ENCODE assay signal across 15 cellular contexts in genomic region chr11:55457641-55458040, GRCh38.
DNase-seq lines count a peak whose midpoint lies in the region; TF ChIP-seq lines count a peak whose summit lies in the region.
"Had no signal": no experiment of that assay in that cellular context is flagged by ENCODE, and none has a peak within 500 bp of the region (broad histone marks: within the 10 kb centered on the region; RNA-seq: fewer than 3 reads in every experiment).

No MANE protein-coding gene starts in this region.

- no peak overlapping the region for H3K9ac ChIP-seq in MM.1S (ENCODE audit: low read length)

- H3K4me1 ChIP-seq in MM.1S (ENCODE audit: low read length): peaks cover 21% of the 10 kb centered on the region
- H3K4me1 ChIP-seq: A549, BE2C, HAP-1 had no signal

- no peaks in the 10 kb centered on the region for H3K79me2 ChIP-seq in MM.1S (ENCODE audit: low read length)

- no peaks in the 10 kb centered on the region for H3K36me3 ChIP-seq in MM.1S (replicated peaks; ENCODE audit: insufficient read depth, low read length)
- H3K36me3 ChIP-seq: BE2C, HAP-1 had no signal

- H3K4me2 ChIP-seq in MM.1S (ENCODE audit: low read depth, low read length): peak overlapping the region; percentile 31; the same call in 1 of the 2 replicates
- H3K4me2 ChIP-seq: A549 had no signal

- DNase-seq in MM.1S (peak; percentile 63), choroid plexus epithelial cell (ENCODE audit: low read depth) (peak; percentile 0), myocyte (ENCODE audit: low read depth) (peak; percentile 41), osteocyte (ENCODE audit: extremely low spot score, unreplicated experiment) (no peak), SHP77 (lab: John Stamatoyannopoulos, UW) (no peak), KBM-7 (no peak), RPMI8226 (no peak)
- DNase-seq: BE2C; CD4-positive, alpha-beta memory T cell; COR-L47; DND-41; GDM1 had no signal

- no peaks in the 10 kb centered on the region for H3K27me3 ChIP-seq in MM.1S (replicated peaks; ENCODE audit: insufficient read depth, low read length)
- H3K27me3 ChIP-seq: BE2C had no signal

- TF ChIP-seq CTCF in MM.1S (IDR thresholded peaks at IDR 0.05; ENCODE audit: low read length): no peak
- no peak for TF ChIP-seq CTCF in choroid plexus epithelial cell (conservative IDR thresholded peaks at IDR 0.05; ENCODE audit: low read depth, low read length)
- no peak for TF ChIP-seq CTCF in osteocyte (IDR thresholded peaks at IDR 0.05)

- no peak overlapping the region for H3K4me3 ChIP-seq in MM.1S (ENCODE audit: low read length)
- no peak overlapping the region for H3K4me3 ChIP-seq in choroid plexus epithelial cell (ENCODE audit: low read depth, low read length)
- H3K4me3 ChIP-seq: A549, HAP-1 had no signal

- H3K4me3 Mint-ChIP-seq in osteocyte (ENCODE audit: unreplicated experiment): no peak overlapping the region
- H3K4me3 Mint-ChIP-seq: CD4-positive, alpha-beta memory T cell had no signal

- H3K27ac ChIP-seq in MM.1S (ENCODE audit: low read length): peak overlapping the region; percentile 44; the same call in 1 of the 2 replicates
- H3K27ac ChIP-seq: A549, C4-2B had no signal

- in situ Hi-C loops in KBM-7 (cut with MboI; ENCODE audit: low pct_unique_long_range_greater_than_20kb, low sequenced_read_pairs): no loop called here

- no peak overlapping the region for H2AFZ ChIP-seq in MM.1S (ENCODE audit: low read length)

- H3K27me3 Mint-ChIP-seq in osteocyte (ENCODE audit: unreplicated experiment): no peaks in the 10 kb centered on the region
- H3K27me3 Mint-ChIP-seq: CD4-positive, alpha-beta memory T cell had no signal

- peaks cover 8% of the 10 kb centered on the region for H3F3A ChIP-seq in MM.1S (ENCODE audit: insufficient read depth, low read length)

- no peaks in the 10 kb centered on the region for H3K4me1 Mint-ChIP-seq in osteocyte (ENCODE audit: unreplicated experiment)
- H3K4me1 Mint-ChIP-seq: CD4-positive, alpha-beta memory T cell had no signal

- peaks cover 35% of the 10 kb centered on the region for H3K9me3 Mint-ChIP-seq in osteocyte (ENCODE audit: unreplicated experiment)

- H3K27ac Mint-ChIP-seq in osteocyte (ENCODE audit: unreplicated experiment): no peak overlapping the region
- H3K27ac Mint-ChIP-seq: CD4-positive, alpha-beta memory T cell had no signal

- H3K36me3 Mint-ChIP-seq in osteocyte (ENCODE audit: unreplicated experiment): no peaks in the 10 kb centered on the region
- H3K36me3 Mint-ChIP-seq: CD4-positive, alpha-beta memory T cell had no signal

- no peaks in the 10 kb centered on the region for H4K20me1 ChIP-seq in MM.1S (ENCODE audit: insufficient read depth, low read length)

- no peaks in the 10 kb centered on the region for H3K9me2 ChIP-seq in MM.1S (replicated peaks; ENCODE audit: insufficient read depth, low read length)

- H3K9me3 ChIP-seq in MM.1S (replicated peaks; ENCODE audit: insufficient read depth, low read length): no peaks in the 10 kb centered on the region
- H3K9me3 ChIP-seq: BE2C, HAP-1 had no signal

Comparison
In these comparisons a context has a peak if more than half of its experiments do, and no peak if none do; other contexts are left out.
1. DNase-seq: peak in MM.1S (single experiment), choroid plexus epithelial cell (single experiment) and myocyte (single experiment); none in osteocyte (single experiment), SHP77 (0 of 2), KBM-7 (single experiment) and RPMI8226 (single experiment).